1 cellular context compared by ENCODE assay signal in genomic region chr12:111369496-111370220, GRCh38.
TF ChIP-seq lines count a peak whose summit lies in the region.

No MANE protein-coding gene starts in this region.

TF ChIP-seq in GM23338, 12 proteins besides CTCF, POLR2A, EP300 and RAD21 (continued from another document):
- TF ChIP-seq ZNF462 (CRISPR knock-in tag; IDR thresholded peaks at IDR 0.05) = no peak
- no peak for TF ChIP-seq POLR2AphosphoS5 (IDR thresholded peaks at IDR 0.05; ENCODE audit: low read depth)
- TF ChIP-seq ZNF114 (CRISPR knock-in tag; IDR thresholded peaks at IDR 0.05) = no peak
- no peak for TF ChIP-seq NANOG (IDR thresholded peaks at IDR 0.05; ENCODE audit: borderline replicate concordance)
- TF ChIP-seq, protein P1, sequence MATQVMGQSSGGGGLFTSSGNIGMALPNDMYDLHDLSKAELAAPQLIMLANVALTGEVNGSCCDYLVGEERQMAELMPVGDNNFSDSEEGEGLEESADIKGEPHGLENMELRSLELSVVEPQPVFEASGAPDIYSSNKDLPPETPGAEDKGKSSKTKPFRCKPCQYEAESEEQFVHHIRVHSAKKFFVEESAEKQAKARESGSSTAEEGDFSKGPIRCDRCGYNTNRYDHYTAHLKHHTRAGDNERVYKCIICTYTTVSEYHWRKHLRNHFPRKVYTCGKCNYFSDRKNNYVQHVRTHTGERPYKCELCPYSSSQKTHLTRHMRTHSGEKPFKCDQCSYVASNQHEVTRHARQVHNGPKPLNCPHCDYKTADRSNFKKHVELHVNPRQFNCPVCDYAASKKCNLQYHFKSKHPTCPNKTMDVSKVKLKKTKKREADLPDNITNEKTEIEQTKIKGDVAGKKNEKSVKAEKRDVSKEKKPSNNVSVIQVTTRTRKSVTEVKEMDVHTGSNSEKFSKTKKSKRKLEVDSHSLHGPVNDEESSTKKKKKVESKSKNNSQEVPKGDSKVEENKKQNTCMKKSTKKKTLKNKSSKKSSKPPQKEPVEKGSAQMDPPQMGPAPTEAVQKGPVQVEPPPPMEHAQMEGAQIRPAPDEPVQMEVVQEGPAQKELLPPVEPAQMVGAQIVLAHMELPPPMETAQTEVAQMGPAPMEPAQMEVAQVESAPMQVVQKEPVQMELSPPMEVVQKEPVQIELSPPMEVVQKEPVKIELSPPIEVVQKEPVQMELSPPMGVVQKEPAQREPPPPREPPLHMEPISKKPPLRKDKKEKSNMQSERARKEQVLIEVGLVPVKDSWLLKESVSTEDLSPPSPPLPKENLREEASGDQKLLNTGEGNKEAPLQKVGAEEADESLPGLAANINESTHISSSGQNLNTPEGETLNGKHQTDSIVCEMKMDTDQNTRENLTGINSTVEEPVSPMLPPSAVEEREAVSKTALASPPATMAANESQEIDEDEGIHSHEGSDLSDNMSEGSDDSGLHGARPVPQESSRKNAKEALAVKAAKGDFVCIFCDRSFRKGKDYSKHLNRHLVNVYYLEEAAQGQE (IDR thresholded peaks at IDR 0.05; ENCODE audit: unreplicated experiment) = no peak
- TF ChIP-seq STAT1 (IDR thresholded peaks at IDR 0.05; ENCODE audit: unreplicated experiment) = no peak
- TF ChIP-seq CREB1 (CRISPR knock-in tag; IDR thresholded peaks at IDR 0.05; ENCODE audit: low read depth) = no peak
TF ChIP-seq in GM23338: peak in this region for 0.
